15 cellular contexts compared by ENCODE assay signal in genomic region chr1:91651243-91651642, GRCh38.
DNase-seq lines count a peak whose midpoint lies in the region; ATAC-seq, FAIRE-seq and TF ChIP-seq lines count a peak whose summit lies in the region.
"Had no signal": no experiment of that assay in that cellular context is flagged by ENCODE, and none has a peak within 500 bp of the region (broad histone marks: within the 10 kb centered on the region; RNA-seq: fewer than 3 reads in every experiment).

No MANE protein-coding gene starts in this region.

- DNase-seq in AG04450 (ENCODE audit: low read depth, low spot score): no peak
- no peak for DNase-seq in brain microvascular endothelial cell
- no peak for DNase-seq in keratinocyte (ENCODE audit: low read depth, low spot score)
- DNase-seq in frontal cortex (ENCODE audit: low spot score in 2 of 2): no peak
- no peak for DNase-seq in NCI-H2029 treated with DMSO at 0.1 percent for 48 hours (lab: John Stamatoyannopoulos, UW)
- DNase-seq: activated CD8-positive, alpha-beta memory T cell treated with anti-CD3 and anti-CD28 coated beads, Interleukin-2, amount 50 U/mL, for 4 hours; cortex of kidney; MV-4-11; naive thymus-derived CD8-positive, alpha-beta T cell; stimulated activated CD4-positive, alpha-beta T cell treated with anti-CD3 and anti-CD28 coated beads, Interleukin-12 subunit alpha, Interleukin-12 subunit beta, amount 100 ng/mL, for 4 hours; SW 1271 had no signal

- POLR2A ChIA-PET in AG04450 (lab: Yijun Ruan, JAX): interaction anchor here (0.5 to 2.0 kb wide), 3 partner anchors 8 to 76 kb away, joined by 3 to 5 read pairs (median 3); no protein-coding TSS in a partner anchor

- H3K36me3 ChIP-seq in brain microvascular endothelial cell (replicated peaks): no peaks in the 10 kb centered on the region
- H3K36me3 ChIP-seq in keratinocyte (ENCODE audit: control insufficient read depth in 2 of 2, extremely low read depth in 1 of 2, insufficient read depth in 2 of 2, low read length in 2 of 2): no peaks in the 10 kb centered on the region
- H3K36me3 ChIP-seq in skeletal muscle satellite cell (ENCODE audit: insufficient read depth, low read length): no peaks in the 10 kb centered on the region

- TF ChIP-seq CTCF in AG04450 (IDR thresholded peaks at IDR 0.05; ENCODE audit: low read depth, low read length): no peak
- no peak for TF ChIP-seq CTCF in brain microvascular endothelial cell (IDR thresholded peaks at IDR 0.05; ENCODE audit: low read depth, low read length, missing control alignments)
- TF ChIP-seq CTCF in keratinocyte (optimal IDR thresholded peaks at IDR 0.05 in 1 of 3, IDR thresholded peaks at IDR 0.05 in 1 of 3, conservative IDR thresholded peaks at IDR 0.05 in 1 of 3; ENCODE audit: extremely low read depth in 1 of 3, insufficient read depth in 2 of 3, low read length in 3 of 3): no peak

- no peak overlapping the region for H3K9ac ChIP-seq in keratinocyte (ENCODE audit: control insufficient read depth, extremely low read depth, insufficient read depth, low read length)
- peak overlapping the region; percentile 45 for H3K9ac ChIP-seq in skeletal muscle satellite cell (ENCODE audit: low read depth, low read length)

- H3K9me1 ChIP-seq in keratinocyte (ENCODE audit: control insufficient read depth, extremely low read depth, insufficient read depth, low read length): no peaks in the 10 kb centered on the region

- in situ Hi-C loops in brain microvascular endothelial cell (cut with HindIII; ENCODE audit: low pct_ligation_motif_present, low sequenced_read_pairs): no loop called here

- H3K9me3 ChIP-seq in AG04450 (ENCODE audit: control insufficient read depth, insufficient read depth, low read length) (no peaks in the 10 kb centered on the region), keratinocyte (ENCODE audit: control insufficient read depth, low read depth, low read length) (no peaks in the 10 kb centered on the region), skeletal muscle satellite cell (replicated peaks; ENCODE audit: low read length) (no peaks in the 10 kb centered on the region)

- no peak for ATAC-seq in GM18519 (IDR thresholded peaks at IDR 0.05; ENCODE audit: low FRiP score, unreplicated experiment)
- ATAC-seq in HG03457 (IDR thresholded peaks at IDR 0.05; ENCODE audit: unreplicated experiment): no peak
- ATAC-seq: naive thymus-derived CD8-positive, alpha-beta T cell had no signal

- H3K27ac ChIP-seq in AG04450 (ENCODE audit: low read depth, low read length) (peak overlapping the region; percentile 95), brain microvascular endothelial cell (peak overlapping the region; percentile 82), keratinocyte (ENCODE audit: control insufficient read depth, insufficient read depth, low read length) (peak overlapping the region; percentile 11)

- H2AFZ ChIP-seq in keratinocyte (ENCODE audit: control insufficient read depth, low read length): no peak overlapping the region

- CTCF ChIA-PET in AG04450 (lab: Charles Lee): interaction anchor here (0.6 to 0.7 kb wide), 2 partner anchors 76 to 138 kb away, joined by 3 read pairs; no protein-coding TSS in a partner anchor

- no peak for FAIRE-seq in keratinocyte (lab: Jason Lieb, UNC)
- FAIRE-seq in frontal cortex (lab: Jason Lieb, UNC): no peak
- FAIRE-seq: kidney had no signal

- H3K4me1 ChIP-seq in keratinocyte (ENCODE audit: control insufficient read depth, extremely low read depth, insufficient read depth, low read length) (peaks cover 5% of the 10 kb centered on the region), skeletal muscle satellite cell (ENCODE audit: control insufficient read depth, insufficient read depth, low read length) (peaks cover 22% of the 10 kb centered on the region)

- no peaks in the 10 kb centered on the region for H3K79me2 ChIP-seq in keratinocyte (ENCODE audit: control insufficient read depth, insufficient read depth, low read length)

- H3K27me3 ChIP-seq in AG04450 (ENCODE audit: control insufficient read depth, insufficient read depth, low read length) (no peaks in the 10 kb centered on the region), brain microvascular endothelial cell (replicated peaks) (no peaks in the 10 kb centered on the region), keratinocyte (ENCODE audit: control insufficient read depth, extremely low read depth, insufficient read depth, low read length) (no peaks in the 10 kb centered on the region), skeletal muscle satellite cell (ENCODE audit: control insufficient read depth, insufficient read depth, low read length) (no peaks in the 10 kb centered on the region)

- no peak overlapping the region for H3K4me2 ChIP-seq in keratinocyte (ENCODE audit: control insufficient read depth, extremely low read depth, insufficient read depth, low read depth, low read length)
- H3K4me2 ChIP-seq in skeletal muscle satellite cell (ENCODE audit: low read length): peak overlapping the region; percentile 7

- dilution Hi-C loops in keratinocyte (cut with MboI; ENCODE audit: extremely low pct_ligation_motif_present, low sequenced_read_pairs): no loop called here

- H3K4me3 ChIP-seq in AG04450 (ENCODE audit: low read depth, low read length): no peak overlapping the region
- no peak overlapping the region for H3K4me3 ChIP-seq in brain microvascular endothelial cell (ENCODE audit: low read depth, low read length)
- no peak overlapping the region for H3K4me3 ChIP-seq in keratinocyte (ENCODE audit: control insufficient read depth in 2 of 3, extremely low read depth in 1 of 3, insufficient read depth in 2 of 3, low read depth in 1 of 3, low read length in 3 of 3)
- H3K4me3 ChIP-seq in skeletal muscle satellite cell (ENCODE audit: low read length): no peak overlapping the region

- no peaks in the 10 kb centered on the region for H4K20me1 ChIP-seq in keratinocyte (ENCODE audit: control insufficient read depth, extremely low read depth, insufficient read depth, low read length)

Comparison
In these comparisons a context has a peak if more than half of its experiments do, and no peak if none do; other contexts are left out.
1. H3K27ac ChIP-seq: peak in every context shown above with its lines; median percentile 95 in AG04450; 82 in brain microvascular endothelial cell; 11 in keratinocyte.